ENCODE assay signal across 29 cellular contexts in genomic region chr11:85765835-85766234, GRCh38.
"Had no signal": no experiment of that assay in that cellular context is flagged by ENCODE, and none has a peak within 500 bp of the region (broad histone marks: within the 10 kb centered on the region; RNA-seq: fewer than 3 reads in every experiment).

No MANE protein-coding gene starts in this region.

- H3K4me3 Mint-ChIP-seq: mesothelial cell of epicardium; stimulated activated naive CD8-positive, alpha-beta T cell treated with anti-CD3 and anti-CD28 coated beads, Interleukin-15, Interleukin-2, amounts not matched to agents 100 ng/mL and 50 ng/mL, for 24 hours had no signal

- H3K27me3 Mint-ChIP-seq: naive B cell; stimulated activated naive CD8-positive, alpha-beta T cell treated with anti-CD3 and anti-CD28 coated beads, Interleukin-15, Interleukin-2, amounts not matched to agents 100 ng/mL and 50 ng/mL, for 24 hours had no signal

- H3K9me3 ChIP-seq: left lung, lower lobe of right lung, pancreas, prostate gland, suprapubic skin, thoracic aorta, uterus had no signal

- H3K27ac Mint-ChIP-seq: mesothelial cell of epicardium; naive B cell; stimulated activated naive CD8-positive, alpha-beta T cell treated with anti-CD3 and anti-CD28 coated beads, Interleukin-15, Interleukin-2, amounts not matched to agents 100 ng/mL and 50 ng/mL, for 24 hours had no signal

- H3K36me3 ChIP-seq: heart right ventricle, left lung, lower lobe of right lung, pancreas, prostate gland, suprapubic skin, thoracic aorta, tibial artery, uterus had no signal

- H3K4me1 Mint-ChIP-seq: naive B cell had no signal

- H3K4me3 ChIP-seq: heart right ventricle, hepatocyte, left lung, lower lobe of right lung, pancreas, prostate gland, skin epidermis, suprapubic skin, thoracic aorta, tibial artery, uterus had no signal

- H3K9me3 Mint-ChIP-seq: stimulated activated naive CD8-positive, alpha-beta T cell treated with anti-CD3 and anti-CD28 coated beads, Interleukin-15, Interleukin-2, amounts not matched to agents 100 ng/mL and 50 ng/mL, for 24 hours had no signal

- H3K36me3 Mint-ChIP-seq: mesothelial cell of epicardium had no signal

- H3K27ac ChIP-seq: heart right ventricle, hepatocyte, left lung, pancreas, prostate gland, suprapubic skin, thoracic aorta had no signal

- H3K4me1 ChIP-seq: heart right ventricle, lower lobe of right lung, pancreas, prostate gland, suprapubic skin, uterus had no signal

- H3K27me3 ChIP-seq: heart right ventricle, hepatocyte, left lung, pancreas, suprapubic skin, tibial artery, uterus had no signal

- ATAC-seq: heart right ventricle, left cardiac atrium, left lung, lower lobe of right lung, pancreas, right cardiac atrium, sciatic nerve had no signal

- DNase-seq: heart right ventricle; kidney glomerular epithelial cell; left cardiac atrium; left lung; lower lobe of right lung; mammary epithelial cell; mesendoderm; naive B cell; nucleus accumbens; pancreas; posterior cingulate gyrus; retina; right cardiac atrium; stimulated activated CD4-positive, alpha-beta T cell treated with anti-CD3 and anti-CD28 coated beads, Interleukin-12 subunit alpha, Interleukin-12 subunit beta, amount 100 ng/mL, for 4 hours; stimulated activated CD4-positive, alpha-beta T cell treated with anti-CD3 and anti-CD28 coated beads, Interleukin-15, amount 100 ng/mL, for 24 hours; stimulated activated CD4-positive, alpha-beta T cell treated with anti-CD3 and anti-CD28 coated beads, Interleukin-2, amount 100 ng/mL, for 24 hours; stimulated activated CD4-positive, alpha-beta T cell treated with anti-CD3 and anti-CD28 coated beads, Interleukin-4, amount 100 ng/mL, for 1 hour; stimulated activated naive CD4-positive, alpha-beta T cell; tibial artery; trophoblast cell; uterus had no signal
